1 cellular context compared by ENCODE assay signal in genomic region chr14:23034498-23035302, GRCh38.
TF ChIP-seq lines count a peak whose summit lies in the region.

Gene PSMB5, minus strand, starts transcription at chr14:23034900. Its CDS starts 19 bp downstream, at chr14:23034881.

TF ChIP-seq in K562, 482 proteins besides CTCF, POLR2A, EP300 and RAD21 (continued from another document):
- TF ChIP-seq ELK1 (CRISPR knock-in tag; IDR thresholded peaks at IDR 0.05): no peak
- TF ChIP-seq KLF6 (CRISPR knock-in tag; IDR thresholded peaks at IDR 0.05; ENCODE audit: borderline replicate concordance): 0 out of 2 replicates have a peak, but pooled peaks have one; percentile 57
- no peak for TF ChIP-seq ZC3H8 (IDR thresholded peaks at IDR 0.05)
- peak; percentile 89 for TF ChIP-seq TBP (optimal IDR thresholded peaks at IDR 0.05; ENCODE audit: low read depth, low read length)
- TF ChIP-seq, protein P1, sequence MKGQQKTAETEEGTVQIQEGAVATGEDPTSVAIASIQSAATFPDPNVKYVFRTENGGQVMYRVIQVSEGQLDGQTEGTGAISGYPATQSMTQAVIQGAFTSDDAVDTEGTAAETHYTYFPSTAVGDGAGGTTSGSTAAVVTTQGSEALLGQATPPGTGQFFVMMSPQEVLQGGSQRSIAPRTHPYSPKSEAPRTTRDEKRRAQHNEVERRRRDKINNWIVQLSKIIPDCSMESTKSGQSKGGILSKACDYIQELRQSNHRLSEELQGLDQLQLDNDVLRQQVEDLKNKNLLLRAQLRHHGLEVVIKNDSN (CRISPR knock-in tag; IDR thresholded peaks at IDR 0.05): no peak
- no peak for TF ChIP-seq ARID1B (IDR thresholded peaks at IDR 0.05)
- no peak for TF ChIP-seq FOXK1 (CRISPR knock-in tag; IDR thresholded peaks at IDR 0.05; ENCODE audit: borderline replicate concordance)
- TF ChIP-seq ZNF699 (CRISPR knock-in tag; IDR thresholded peaks at IDR 0.05; ENCODE audit: insufficient replicate concordance): no peak
- no peak for TF ChIP-seq XRCC4 (IDR thresholded peaks at IDR 0.05; ENCODE audit: extremely low read depth, insufficient read depth, insufficient read length)
- TF ChIP-seq, protein P2, sequence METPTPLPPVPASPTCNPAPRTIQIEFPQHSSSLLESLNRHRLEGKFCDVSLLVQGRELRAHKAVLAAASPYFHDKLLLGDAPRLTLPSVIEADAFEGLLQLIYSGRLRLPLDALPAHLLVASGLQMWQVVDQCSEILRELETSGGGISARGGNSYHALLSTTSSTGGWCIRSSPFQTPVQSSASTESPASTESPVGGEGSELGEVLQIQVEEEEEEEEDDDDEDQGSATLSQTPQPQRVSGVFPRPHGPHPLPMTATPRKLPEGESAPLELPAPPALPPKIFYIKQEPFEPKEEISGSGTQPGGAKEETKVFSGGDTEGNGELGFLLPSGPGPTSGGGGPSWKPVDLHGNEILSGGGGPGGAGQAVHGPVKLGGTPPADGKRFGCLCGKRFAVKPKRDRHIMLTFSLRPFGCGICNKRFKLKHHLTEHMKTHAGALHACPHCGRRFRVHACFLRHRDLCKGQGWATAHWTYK (CRISPR knock-in tag; IDR thresholded peaks at IDR 0.05): no peak
- TF ChIP-seq SFPQ (IDR thresholded peaks at IDR 0.05; ENCODE audit: low read depth, low read length): no peak
- TF ChIP-seq, protein P3, sequence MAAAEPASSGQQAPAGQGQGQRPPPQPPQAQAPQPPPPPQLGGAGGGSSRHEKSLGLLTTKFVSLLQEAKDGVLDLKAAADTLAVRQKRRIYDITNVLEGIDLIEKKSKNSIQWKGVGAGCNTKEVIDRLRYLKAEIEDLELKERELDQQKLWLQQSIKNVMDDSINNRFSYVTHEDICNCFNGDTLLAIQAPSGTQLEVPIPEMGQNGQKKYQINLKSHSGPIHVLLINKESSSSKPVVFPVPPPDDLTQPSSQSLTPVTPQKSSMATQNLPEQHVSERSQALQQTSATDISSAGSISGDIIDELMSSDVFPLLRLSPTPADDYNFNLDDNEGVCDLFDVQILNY (CRISPR knock-in tag; IDR thresholded peaks at IDR 0.05): no peak
- no peak for TF ChIP-seq ZNF224 (CRISPR knock-in tag; IDR thresholded peaks at IDR 0.05)
- TF ChIP-seq ZNF41 (CRISPR knock-in tag; conservative IDR thresholded peaks at IDR 0.05): no peak
- TF ChIP-seq ELF2 (CRISPR knock-in tag; IDR thresholded peaks at IDR 0.05): no peak
- TF ChIP-seq ZBED1 (IDR thresholded peaks at IDR 0.05): no peak
- no peak for TF ChIP-seq SLC30A9 (CRISPR knock-in tag; IDR thresholded peaks at IDR 0.05)
- TF ChIP-seq ZNF253 (CRISPR knock-in tag; conservative IDR thresholded peaks at IDR 0.05): no peak
- TF ChIP-seq MCM5 (IDR thresholded peaks at IDR 0.05; ENCODE audit: low read depth): no peak
- TF ChIP-seq RBM25 (IDR thresholded peaks at IDR 0.05; ENCODE audit: low read depth, low read length, severe bottlenecking): no peak
- TF ChIP-seq CC2D1A (IDR thresholded peaks at IDR 0.05): no peak
- no peak for TF ChIP-seq STAT5A (IDR thresholded peaks at IDR 0.05; ENCODE audit: borderline replicate concordance, low read length)
- TF ChIP-seq MAFG (tag; conservative IDR thresholded peaks at IDR 0.05): peak; percentile 91
- TF ChIP-seq ZNF311 (CRISPR knock-in tag; IDR thresholded peaks at IDR 0.05): no peak
- TF ChIP-seq, protein P4, sequence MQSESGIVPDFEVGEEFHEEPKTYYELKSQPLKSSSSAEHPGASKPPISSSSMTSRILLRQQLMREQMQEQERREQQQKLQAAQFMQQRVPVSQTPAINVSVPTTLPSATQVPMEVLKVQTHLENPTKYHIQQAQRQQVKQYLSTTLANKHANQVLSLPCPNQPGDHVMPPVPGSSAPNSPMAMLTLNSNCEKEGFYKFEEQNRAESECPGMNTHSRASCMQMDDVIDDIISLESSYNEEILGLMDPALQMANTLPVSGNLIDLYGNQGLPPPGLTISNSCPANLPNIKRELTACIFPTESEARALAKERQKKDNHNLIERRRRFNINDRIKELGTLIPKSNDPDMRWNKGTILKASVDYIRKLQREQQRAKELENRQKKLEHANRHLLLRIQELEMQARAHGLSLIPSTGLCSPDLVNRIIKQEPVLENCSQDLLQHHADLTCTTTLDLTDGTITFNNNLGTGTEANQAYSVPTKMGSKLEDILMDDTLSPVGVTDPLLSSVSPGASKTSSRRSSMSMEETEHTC (IDR thresholded peaks at IDR 0.05): no peak
- no peak for TF ChIP-seq TSHZ1 (CRISPR knock-in tag; IDR thresholded peaks at IDR 0.05)
- TF ChIP-seq, protein P5, sequence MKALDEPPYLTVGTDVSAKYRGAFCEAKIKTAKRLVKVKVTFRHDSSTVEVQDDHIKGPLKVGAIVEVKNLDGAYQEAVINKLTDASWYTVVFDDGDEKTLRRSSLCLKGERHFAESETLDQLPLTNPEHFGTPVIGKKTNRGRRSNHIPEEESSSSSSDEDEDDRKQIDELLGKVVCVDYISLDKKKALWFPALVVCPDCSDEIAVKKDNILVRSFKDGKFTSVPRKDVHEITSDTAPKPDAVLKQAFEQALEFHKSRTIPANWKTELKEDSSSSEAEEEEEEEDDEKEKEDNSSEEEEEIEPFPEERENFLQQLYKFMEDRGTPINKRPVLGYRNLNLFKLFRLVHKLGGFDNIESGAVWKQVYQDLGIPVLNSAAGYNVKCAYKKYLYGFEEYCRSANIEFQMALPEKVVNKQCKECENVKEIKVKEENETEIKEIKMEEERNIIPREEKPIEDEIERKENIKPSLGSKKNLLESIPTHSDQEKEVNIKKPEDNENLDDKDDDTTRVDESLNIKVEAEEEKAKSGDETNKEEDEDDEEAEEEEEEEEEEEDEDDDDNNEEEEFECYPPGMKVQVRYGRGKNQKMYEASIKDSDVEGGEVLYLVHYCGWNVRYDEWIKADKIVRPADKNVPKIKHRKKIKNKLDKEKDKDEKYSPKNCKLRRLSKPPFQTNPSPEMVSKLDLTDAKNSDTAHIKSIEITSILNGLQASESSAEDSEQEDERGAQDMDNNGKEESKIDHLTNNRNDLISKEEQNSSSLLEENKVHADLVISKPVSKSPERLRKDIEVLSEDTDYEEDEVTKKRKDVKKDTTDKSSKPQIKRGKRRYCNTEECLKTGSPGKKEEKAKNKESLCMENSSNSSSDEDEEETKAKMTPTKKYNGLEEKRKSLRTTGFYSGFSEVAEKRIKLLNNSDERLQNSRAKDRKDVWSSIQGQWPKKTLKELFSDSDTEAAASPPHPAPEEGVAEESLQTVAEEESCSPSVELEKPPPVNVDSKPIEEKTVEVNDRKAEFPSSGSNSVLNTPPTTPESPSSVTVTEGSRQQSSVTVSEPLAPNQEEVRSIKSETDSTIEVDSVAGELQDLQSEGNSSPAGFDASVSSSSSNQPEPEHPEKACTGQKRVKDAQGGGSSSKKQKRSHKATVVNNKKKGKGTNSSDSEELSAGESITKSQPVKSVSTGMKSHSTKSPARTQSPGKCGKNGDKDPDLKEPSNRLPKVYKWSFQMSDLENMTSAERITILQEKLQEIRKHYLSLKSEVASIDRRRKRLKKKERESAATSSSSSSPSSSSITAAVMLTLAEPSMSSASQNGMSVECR (CRISPR knock-in tag; IDR thresholded peaks at IDR 0.05): peak; percentile 84
- no peak for TF ChIP-seq ZNF609 (CRISPR knock-in tag; IDR thresholded peaks at IDR 0.05; ENCODE audit: borderline replicate concordance)
- TF ChIP-seq SRF (CRISPR knock-in tag; IDR thresholded peaks at IDR 0.05): 0 out of 4 replicates have a peak, but pooled peaks of 1 of the 2 experiments have one; percentile 8
- no peak for TF ChIP-seq ESRRB (CRISPR knock-in tag; IDR thresholded peaks at IDR 0.05; ENCODE audit: borderline replicate concordance)
- no peak for TF ChIP-seq PHB2 (IDR thresholded peaks at IDR 0.05; ENCODE audit: low read depth)
- TF ChIP-seq GABPB1 (CRISPR knock-in tag; IDR thresholded peaks at IDR 0.05): no peak; the same call in 1 of the 2 replicates
- TF ChIP-seq PHF8 (IDR thresholded peaks at IDR 0.05; ENCODE audit: borderline replicate concordance, low read length): peak; percentile 93; the same call in 1 of the 2 replicates
- TF ChIP-seq, protein P6, sequence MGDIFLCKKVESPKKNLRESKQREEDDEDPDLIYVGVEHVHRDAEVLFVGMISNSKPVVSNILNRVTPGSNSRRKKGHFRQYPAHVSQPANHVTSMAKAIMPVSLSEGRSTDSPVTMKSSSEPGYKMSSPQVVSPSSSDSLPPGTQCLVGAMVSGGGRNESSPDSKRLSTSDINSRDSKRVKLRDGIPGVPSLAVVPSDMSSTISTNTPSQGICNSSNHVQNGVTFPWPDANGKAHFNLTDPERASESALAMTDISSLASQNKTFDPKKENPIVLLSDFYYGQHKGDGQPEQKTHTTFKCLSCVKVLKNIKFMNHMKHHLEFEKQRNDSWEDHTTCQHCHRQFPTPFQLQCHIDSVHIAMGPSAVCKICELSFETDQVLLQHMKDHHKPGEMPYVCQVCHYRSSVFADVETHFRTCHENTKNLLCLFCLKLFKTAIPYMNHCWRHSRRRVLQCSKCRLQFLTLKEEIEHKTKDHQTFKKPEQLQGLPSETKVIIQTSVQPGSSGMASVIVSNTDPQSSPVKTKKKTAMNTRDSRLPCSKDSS (IDR thresholded peaks at IDR 0.05; ENCODE audit: low read depth, partially characterized antibody): no peak
- TF ChIP-seq ESRRA (IDR thresholded peaks at IDR 0.05; ENCODE audit: borderline replicate concordance, low read depth): peak; percentile 45; the same call in 1 of the 2 replicates
- no peak for TF ChIP-seq MIER1 (IDR thresholded peaks at IDR 0.05; ENCODE audit: low read depth)
- no peak for TF ChIP-seq ZNF717 (CRISPR knock-in tag; IDR thresholded peaks at IDR 0.05)
